ENCODE assay signal across 21 cellular contexts in genomic region chr11:113248702-113249490, GRCh38.
A peak's percentile ranks its signal among the peaks of the same experiment; 100 is the strongest.
DNase-seq lines count a peak whose midpoint lies in the region; ATAC-seq, FAIRE-seq and TF ChIP-seq lines count a peak whose summit lies in the region.
"Had no signal": no experiment of that assay in that cellular context is flagged by ENCODE, and none has a peak within 500 bp of the region (broad histone marks: within the 10 kb centered on the region; RNA-seq: fewer than 3 reads in every experiment).

No MANE protein-coding gene starts in this region.

- intact Hi-C loops in thyroid gland (cut with DNase I): no loop called here

- H3K9me3 ChIP-seq in GM23248 (ENCODE audit: low read depth) (no peaks in the 10 kb centered on the region), thyroid gland (no peaks in the 10 kb centered on the region)
- H3K9me3 ChIP-seq: heart left ventricle, prostate gland, uterus had no signal

- peak; percentile 18 for FAIRE-seq in bronchial epithelial cell (lab: Jason Lieb, UNC)
- FAIRE-seq: colon, TTC549 had no signal

- H2AFZ ChIP-seq in GM23248: no peak overlapping the region

- H3K9ac ChIP-seq in GM23248: no peak overlapping the region

- H3K4me1 ChIP-seq in GM23248 (ENCODE audit: insufficient read depth) (no peaks in the 10 kb centered on the region), thyroid gland (peaks cover 4% of the 10 kb centered on the region in 2 donors)
- H3K4me1 ChIP-seq: prostate gland, uterus had no signal

- no peak for TF ChIP-seq CTCF in bronchial epithelial cell (IDR thresholded peaks at IDR 0.05; ENCODE audit: insufficient read depth, low read length, severe bottlenecking)
- TF ChIP-seq CTCF in thyroid gland (IDR thresholded peaks at IDR 0.05): no peak

- H3K4me3 ChIP-seq in GM23248: no peak overlapping the region
- no peak overlapping the region for H3K4me3 ChIP-seq in bronchial epithelial cell (ENCODE audit: low read depth, low read length)
- H3K4me3 ChIP-seq in thyroid gland (replicated peaks in 1 of 3): no peak overlapping the region
- H3K4me3 ChIP-seq: heart left ventricle, prostate gland, smooth muscle cell, uterus had no signal

- no peaks in the 10 kb centered on the region for H4K20me1 ChIP-seq in GM23248 (ENCODE audit: insufficient read depth)

- H3K36me3 ChIP-seq in GM23248 (ENCODE audit: low read depth) (no peaks in the 10 kb centered on the region), bronchial epithelial cell (ENCODE audit: control insufficient read depth, insufficient read depth, low read length) (no peaks in the 10 kb centered on the region), thyroid gland (no peaks in the 10 kb centered on the region)
- H3K36me3 ChIP-seq: prostate gland, uterus had no signal

- no peak for TF ChIP-seq POLR2A in thyroid gland (IDR thresholded peaks at IDR 0.05)

- H3K9me2 ChIP-seq in GM23248 (ENCODE audit: insufficient read depth): no peaks in the 10 kb centered on the region

- in situ Hi-C loops in GM23248 (cut with MboI): no loop called here

- ATAC-seq in activated CD4-positive, CD25-positive, alpha-beta regulatory T cell treated with anti-CD3 and anti-CD28 coated beads, Interleukin-2, amount 50 U/mL, for 24 hours: peak; percentile 8 to 40
- ATAC-seq: left lobe of liver had no signal

- no peak for DNase-seq in activated CD4-positive, CD25-positive, alpha-beta regulatory T cell treated with anti-CD3 and anti-CD28 coated beads, Interleukin-2, amount 50 U/mL, for 72 hours
- DNase-seq in GM23248 (peak; percentile 18), bronchial epithelial cell (ENCODE audit: low read depth) (no peak), putamen (ENCODE audit: low spot score) (peak; percentile 53), thyroid gland (no peak), NK-92 (lab: John Stamatoyannopoulos, UW; ENCODE audit: unreplicated experiment) (no peak), ureter (ENCODE audit: low spot score) (no peak)
- DNase-seq: C1 segment of cervical spinal cord; DMS 273 treated with DMSO at 0.1 percent for 48 hours; heart left ventricle; midbrain; NCI-H2171; SHP77; stimulated activated CD4-positive, alpha-beta T cell treated with anti-CD3 and anti-CD28 coated beads, Interleukin-4, amount 100 ng/mL, for 1 hour; uterus had no signal

- H3K79me2 ChIP-seq in GM23248 (ENCODE audit: insufficient read depth): no peaks in the 10 kb centered on the region

- no peaks in the 10 kb centered on the region for H3F3A ChIP-seq in GM23248 (ENCODE audit: insufficient read depth)

- H3K27ac ChIP-seq in GM23248 (no peak overlapping the region), thyroid gland (no peak overlapping the region)
- H3K27ac ChIP-seq: heart left ventricle, prostate gland had no signal

- H3K4me2 ChIP-seq in GM23248 (ENCODE audit: unreplicated experiment): no peak overlapping the region
- H3K4me2 ChIP-seq: smooth muscle cell had no signal

- H3K27me3 ChIP-seq in GM23248 (replicated peaks; ENCODE audit: insufficient read depth): no peaks in the 10 kb centered on the region; the same call in 1 of the 2 replicates
- H3K27me3 ChIP-seq in bronchial epithelial cell (ENCODE audit: control insufficient read depth, insufficient read depth, low read length): no peaks in the 10 kb centered on the region
- no peaks in the 10 kb centered on the region for H3K27me3 ChIP-seq in thyroid gland
- H3K27me3 ChIP-seq: heart left ventricle, uterus had no signal

- 25 to 28% methylated on average over 11 of the region's 11 CpGs for WGBS in GM23248 (ENCODE audit: low coverage in 1 of 2, low lambda C conversion rate in 2 of 2, missing lambda C conversion rate in 2 of 2), 2 experiments
- 83 to 84% methylated on average over 11 of the region's 11 CpGs for WGBS in thyroid gland, 2 donors

Comparison
In these comparisons a context has a peak if more than half of its experiments do, and no peak if none do; other contexts are left out.
1. DNase-seq: peak in GM23248 (single experiment) and putamen (single experiment); none in activated CD4-positive, CD25-positive, alpha-beta regulatory T cell treated with anti-CD3 and anti-CD28 coated beads, Interleukin-2, amount 50 U/mL, for 72 hours (single experiment), bronchial epithelial cell (single experiment), thyroid gland (0 of 2), NK-92 (single experiment) and ureter (single experiment).